Comparison of ENCODE assay signal across 16 cellular contexts in genomic region chr11:23727821-23728220, GRCh38.
A peak's percentile ranks its signal among the peaks of the same experiment; 100 is the strongest.
DNase-seq lines count a peak whose midpoint lies in the region; ATAC-seq and TF ChIP-seq lines count a peak whose summit lies in the region.
"Had no signal": no experiment of that assay in that cellular context is flagged by ENCODE, and none has a peak within 500 bp of the region (broad histone marks: within the 10 kb centered on the region; RNA-seq: fewer than 3 reads in every experiment).

No MANE protein-coding gene starts in this region.

- no peaks in the 10 kb centered on the region for H3K79me2 ChIP-seq in smooth muscle cell (ENCODE audit: low read depth)

- H3K4me3 ChIP-seq in H7 (ENCODE audit: insufficient read depth, low read depth, low read length) (no peak overlapping the region), RWPE2 (ENCODE audit: severe bottlenecking) (no peak overlapping the region), fibroblast of mammary gland (ENCODE audit: control insufficient read depth, low read depth, low read length) (no peak overlapping the region), smooth muscle cell (no peak overlapping the region)
- H3K4me3 ChIP-seq: esophagus muscularis mucosa, skin epidermis, thyroid gland had no signal

- TF ChIP-seq CTCF in RWPE2 (IDR thresholded peaks at IDR 0.05; ENCODE audit: poor library complexity, severe bottlenecking) = no peak
- no peak for TF ChIP-seq CTCF in fibroblast of mammary gland (conservative IDR thresholded peaks at IDR 0.05; ENCODE audit: control insufficient read depth, insufficient read depth, low read depth, low read length)
- no peak for TF ChIP-seq CTCF in smooth muscle cell (IDR thresholded peaks at IDR 0.05; ENCODE audit: borderline replicate concordance, insufficient read depth, poor library complexity, severe bottlenecking)

- H3K36me3 ChIP-seq in H7 (replicated peaks; ENCODE audit: control insufficient read depth, insufficient read depth, low read length) (no peaks in the 10 kb centered on the region), RWPE2 (ENCODE audit: low read depth) (no peaks in the 10 kb centered on the region), smooth muscle cell (ENCODE audit: low read depth) (no peaks in the 10 kb centered on the region)
- H3K36me3 ChIP-seq: esophagus muscularis mucosa, thyroid gland had no signal

- no peaks in the 10 kb centered on the region for H3K4me1 Mint-ChIP-seq in activated naive CD4-positive, alpha-beta T cell treated with anti-CD3 and anti-CD28 coated beads, Interleukin-2, amount 10 ng/mL, durations not matched to agents 7 days and 5 days
- H3K4me1 Mint-ChIP-seq: naive B cell, T-helper 17 cell had no signal

- H3K27me3 ChIP-seq in H7 (ENCODE audit: control insufficient read depth, insufficient read depth, low read length) = no peaks in the 10 kb centered on the region
- no peaks in the 10 kb centered on the region for H3K27me3 ChIP-seq in RWPE2 (ENCODE audit: insufficient read depth, poor library complexity, severe bottlenecking)
- H3K27me3 ChIP-seq in smooth muscle cell (ENCODE audit: low read depth) = no peaks in the 10 kb centered on the region
- H3K27me3 ChIP-seq: esophagus muscularis mucosa, thyroid gland had no signal

- no peak overlapping the region for H3K27ac Mint-ChIP-seq in activated naive CD4-positive, alpha-beta T cell treated with anti-CD3 and anti-CD28 coated beads, Interleukin-2, amount 10 ng/mL, durations not matched to agents 7 days and 5 days
- H3K27ac Mint-ChIP-seq: naive B cell, T-helper 17 cell had no signal

- DNase-seq in H7 (peak; percentile 15), RWPE2 (ENCODE audit: low spot score) (no peak), fibroblast of mammary gland (ENCODE audit: low read depth) (peak; percentile 50), smooth muscle cell (lab: John Stamatoyannopoulos, UW; ENCODE audit: unreplicated experiment) (no peak), NAMALWA (ENCODE audit: low spot score) (no peak)
- no peak for DNase-seq in activated naive CD4-positive, alpha-beta T cell treated with anti-CD3 and anti-CD28 coated beads, Interleukin-2, amount 10 ng/mL, durations not matched to agents 7 days and 5 days
- DNase-seq in activated naive CD4-positive, alpha-beta T cell treated with anti-CD3 and anti-CD28 coated beads, Interleukin-2, amount 50 U/mL, for 16 hours = no peak
- DNase-seq: caudate nucleus; GOT3; naive B cell; NCI-H2029; NK-92 treated with Interleukin-12 subunit alpha and Interleukin-12 subunit beta, amount 100 ng/mL, for 24 hours; T-helper 17 cell; thyroid gland had no signal

- no peaks in the 10 kb centered on the region for H3K27me3 Mint-ChIP-seq in activated naive CD4-positive, alpha-beta T cell treated with anti-CD3 and anti-CD28 coated beads, Interleukin-2, amount 10 ng/mL, durations not matched to agents 7 days and 5 days
- H3K27me3 Mint-ChIP-seq: naive B cell, T-helper 17 cell had no signal

- H3K4me2 ChIP-seq in smooth muscle cell = peak overlapping the region; percentile 62

- no peaks in the 10 kb centered on the region for H3F3A ChIP-seq in smooth muscle cell (ENCODE audit: low read depth)

- H3K36me3 Mint-ChIP-seq in activated naive CD4-positive, alpha-beta T cell treated with anti-CD3 and anti-CD28 coated beads, Interleukin-2, amount 10 ng/mL, durations not matched to agents 7 days and 5 days = no peaks in the 10 kb centered on the region
- H3K36me3 Mint-ChIP-seq: naive B cell had no signal

- no peak overlapping the region for H3K4me3 Mint-ChIP-seq in activated naive CD4-positive, alpha-beta T cell treated with anti-CD3 and anti-CD28 coated beads, Interleukin-2, amount 10 ng/mL, durations not matched to agents 7 days and 5 days
- H3K4me3 Mint-ChIP-seq: naive B cell, T-helper 17 cell had no signal

- peaks cover 6% of the 10 kb centered on the region for H3K9me3 Mint-ChIP-seq in activated naive CD4-positive, alpha-beta T cell treated with anti-CD3 and anti-CD28 coated beads, Interleukin-2, amount 10 ng/mL, durations not matched to agents 7 days and 5 days

- no peak overlapping the region for H2AFZ ChIP-seq in smooth muscle cell (ENCODE audit: low read depth)

- H3K9me3 ChIP-seq in RWPE2 (ENCODE audit: severe bottlenecking) (no peaks in the 10 kb centered on the region), smooth muscle cell (replicated peaks; ENCODE audit: low read depth) (no peaks in the 10 kb centered on the region)
- H3K9me3 ChIP-seq: esophagus muscularis mucosa, thyroid gland had no signal

- H3K4me1 ChIP-seq in RWPE2 (ENCODE audit: insufficient read depth, poor library complexity, severe bottlenecking) (peaks cover 18% of the 10 kb centered on the region), smooth muscle cell (ENCODE audit: low read depth) (peaks cover 12% of the 10 kb centered on the region)
- H3K4me1 ChIP-seq: esophagus muscularis mucosa, thyroid gland had no signal

- H3K27ac ChIP-seq in RWPE2 (ENCODE audit: poor library complexity, severe bottlenecking) = no peak overlapping the region
- H3K27ac ChIP-seq in smooth muscle cell (ENCODE audit: low read depth) = peak overlapping the region; percentile 74
- H3K27ac ChIP-seq: esophagus muscularis mucosa, skin epidermis, thyroid gland had no signal

- peak; percentile 91 for ATAC-seq in RWPE2 (ENCODE audit: low read depth)
- ATAC-seq: T-helper 17 cell had no signal

- no peak overlapping the region for H3K9ac ChIP-seq in smooth muscle cell (ENCODE audit: low read depth)

- 6% methylated on average over 2 of the region's 2 CpGs for WGBS in smooth muscle cell (ENCODE audit: low lambda C conversion rate)

- CTCF ChIA-PET in activated naive CD4-positive, alpha-beta T cell treated with anti-CD3 and anti-CD28 coated beads, Interleukin-2, amount 10 ng/mL, durations not matched to agents 7 days and 5 days (lab: Charles Lee) = no interaction called here

- H4K20me1 ChIP-seq in smooth muscle cell (ENCODE audit: low read depth) = no peaks in the 10 kb centered on the region

Comparison
In these comparisons a context has a peak if more than half of its experiments do, and no peak if none do; other contexts are left out.
1. DNase-seq: peak in H7 (single experiment) and fibroblast of mammary gland (single experiment); none in RWPE2 (single experiment), smooth muscle cell (single experiment), activated naive CD4-positive, alpha-beta T cell treated with anti-CD3 and anti-CD28 coated beads, Interleukin-2, amount 10 ng/mL, durations not matched to agents 7 days and 5 days (single experiment), NAMALWA (single experiment) and activated naive CD4-positive, alpha-beta T cell treated with anti-CD3 and anti-CD28 coated beads, Interleukin-2, amount 50 U/mL, for 16 hours (single experiment).